Comparison of ENCODE assay signal across 14 cellular contexts in the genomic region with DNA sequence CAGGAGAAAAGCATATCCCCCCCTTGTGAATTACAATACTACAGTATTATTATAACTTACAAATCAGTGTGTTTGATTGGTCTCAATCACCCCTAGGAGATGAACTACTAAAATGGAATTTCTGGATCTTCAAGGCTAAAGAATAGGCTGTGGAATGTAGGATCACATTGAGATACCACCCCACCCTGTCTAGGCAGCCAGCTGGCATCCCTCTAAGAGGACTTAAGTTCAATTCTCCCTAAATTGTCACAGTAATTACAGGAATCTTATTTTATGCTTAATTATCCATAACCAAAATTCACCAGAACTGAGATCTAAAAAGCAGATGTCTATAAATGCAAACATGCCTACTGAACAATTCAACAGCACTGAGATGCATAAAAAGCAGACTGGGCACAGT. TPM values are rescaled to one million over a fixed set of nuclear protein-coding genes. Genes with fewer than 3 reads are reported as not detected.
A peak's percentile ranks its signal among the peaks of the same experiment; 100 is the strongest.
DNase-seq lines count a peak whose midpoint lies in the region; ATAC-seq and TF ChIP-seq lines count a peak whose summit lies in the region.
"Had no signal": no experiment of that assay in that cellular context is flagged by ENCODE, and none has a peak within 500 bp of the region (broad histone marks: within the 10 kb centered on the region; RNA-seq: fewer than 3 reads in every experiment).

No MANE protein-coding gene starts in this region.

- H3K27ac ChIP-seq in GM23338 (ENCODE audit: low read depth) (0 out of 2 replicates have a peak overlapping the region, but pooled peaks have one; percentile 13), aorta (ENCODE audit: low read depth in 1 of 2, low read length in 2 of 2) (no peak overlapping the region)

- H3K36me3 Mint-ChIP-seq in activated T-cell treated with anti-CD3 and anti-CD28 coated beads, Interleukin-2, amount 50 U/mL, for 72 hours (ENCODE audit: insufficient read depth in 2 of 2): peaks cover 0 to 6% of the 10 kb centered on the region in 2 donors
- peaks cover 16% of the 10 kb centered on the region for H3K36me3 Mint-ChIP-seq in GM23338 (ENCODE audit: low read depth)
- H3K36me3 Mint-ChIP-seq in naive thymus-derived CD8-positive, alpha-beta T cell: peaks cover 0 to 51% (median 3%) of the 10 kb centered on the region in 3 donors

- no peaks in the 10 kb centered on the region for H3K9me3 ChIP-seq in aorta (ENCODE audit: control insufficient read depth, low read length)

- H3K9me3 Mint-ChIP-seq in activated T-cell treated with anti-CD3 and anti-CD28 coated beads, Interleukin-2, amount 50 U/mL, for 72 hours: no peaks in the 10 kb centered on the region
- H3K9me3 Mint-ChIP-seq in GM23338: no peaks in the 10 kb centered on the region
- H3K9me3 Mint-ChIP-seq in naive thymus-derived CD8-positive, alpha-beta T cell: no peaks in the 10 kb centered on the region

- no peaks in the 10 kb centered on the region for H3K36me3 ChIP-seq in GM23338 (ENCODE audit: insufficient read depth)
- H3K36me3 ChIP-seq in aorta (ENCODE audit: control insufficient read depth in 1 of 2, insufficient read depth in 2 of 2, low read length in 1 of 2): no peaks in the 10 kb centered on the region

- TF ChIP-seq CTCF in GM23338 (conservative IDR thresholded peaks at IDR 0.05; ENCODE audit: low read depth in 2 of 2): no peak

- H3K4me3 ChIP-seq in GM23338 (no peak overlapping the region), aorta (ENCODE audit: low read length in 2 of 2) (no peak overlapping the region)

- H3K9me2 ChIP-seq in GM23338 (ENCODE audit: insufficient read depth): no peaks in the 10 kb centered on the region

- POLR2A ChIA-PET in naive thymus-derived CD8-positive, alpha-beta T cell (lab: Charles Lee): interaction anchor here (0.5 to 1.9 kb wide), 2 partner anchors 12 to 168 kb away, joined by 3 to 11 read pairs; partner anchors contain the start of gene AP1G1

- H3K4me1 ChIP-seq in GM23338 (ENCODE audit: insufficient read depth): no peaks in the 10 kb centered on the region
- no peaks in the 10 kb centered on the region for H3K4me1 ChIP-seq in aorta (ENCODE audit: control insufficient read depth in 1 of 2, insufficient read depth in 2 of 2, low read length in 2 of 2)

- no peak for ATAC-seq in activated T-cell treated with anti-CD3 and anti-CD28 coated beads, Interleukin-2, amount 50 U/mL, for 72 hours (replicated peaks in 1 of 2)
- ATAC-seq in GM23338 (no peak), aorta (ENCODE audit: low FRiP score) (no peak)
- ATAC-seq in naive thymus-derived CD8-positive, alpha-beta T cell: no peak
- ATAC-seq: Right ventricle myocardium inferior had no signal

- no peak overlapping the region for H2AFZ ChIP-seq in GM23338

- peaks cover 57% of the 10 kb centered on the region for H3K4me1 Mint-ChIP-seq in activated T-cell treated with anti-CD3 and anti-CD28 coated beads, Interleukin-2, amount 50 U/mL, for 72 hours (ENCODE audit: low read depth)
- no peaks in the 10 kb centered on the region for H3K4me1 Mint-ChIP-seq in GM23338
- peaks cover 19 to 68% (median 58%) of the 10 kb centered on the region in 4 donors for H3K4me1 Mint-ChIP-seq in naive thymus-derived CD8-positive, alpha-beta T cell

- H3K4me2 ChIP-seq in GM23338: no peak overlapping the region

- peaks cover 12% of the 10 kb centered on the region for H4K20me1 ChIP-seq in GM23338 (replicated peaks; ENCODE audit: insufficient read depth)

- no peaks in the 10 kb centered on the region for H3K27me3 Mint-ChIP-seq in activated T-cell treated with anti-CD3 and anti-CD28 coated beads, Interleukin-2, amount 50 U/mL, for 72 hours (ENCODE audit: low read depth)
- no peaks in the 10 kb centered on the region for H3K27me3 Mint-ChIP-seq in GM23338 (ENCODE audit: insufficient read depth, low read depth, poor library complexity)
- H3K27me3 Mint-ChIP-seq in naive thymus-derived CD8-positive, alpha-beta T cell: no peaks in the 10 kb centered on the region

- H3K27me3 ChIP-seq in GM23338 (ENCODE audit: insufficient read depth): no peaks in the 10 kb centered on the region
- H3K27me3 ChIP-seq in aorta (ENCODE audit: control insufficient read depth in 1 of 2, insufficient read depth in 2 of 2, low read length in 1 of 2): no peaks in the 10 kb centered on the region

- peaks cover 99% of the 10 kb centered on the region for H3K79me2 ChIP-seq in GM23338 (replicated peaks; ENCODE audit: insufficient read depth)

- no peaks in the 10 kb centered on the region for H3F3A ChIP-seq in GM23338 (replicated peaks; ENCODE audit: low read depth)

- intact Hi-C loops in aorta (cut with DNase I): no loop called here

- no peak for DNase-seq in activated T-cell treated with anti-CD3 and anti-CD28 coated beads, Interleukin-2, amount 50 U/mL, for 72 hours
- DNase-seq in activated T-cell treated with anti-CD3 and anti-CD28 coated beads, Interleukin-2, amount 50 U/mL, for 48 hours: no peak
- DNase-seq in GM23338 (ENCODE audit: low spot score): no peak
- DNase-seq in astrocyte of the hippocampus (ENCODE audit: low read depth, low spot score): peak; percentile 21
- DNase-seq in naive thymus-derived CD8-positive, alpha-beta T cell: no peak
- DNase-seq in NCI-H1105 (lab: John Stamatoyannopoulos, UW): no peak
- DNase-seq in aorta: no peak
- DNase-seq in RPMI8226: no peak
- DNase-seq: Karpas-422, NCI-H1930, NCI-H2171, NCI-H446 treated with DMSO at 0.1 percent for 48 hours, NCI-H774 had no signal

- H3K27ac Mint-ChIP-seq in activated T-cell treated with anti-CD3 and anti-CD28 coated beads, Interleukin-2, amount 50 U/mL, for 72 hours: peak overlapping the region; percentile 68
- H3K27ac Mint-ChIP-seq in GM23338: no peak overlapping the region
- H3K27ac Mint-ChIP-seq in naive thymus-derived CD8-positive, alpha-beta T cell: peak overlapping the region in 9 of 10 donors; percentile 0 to 85 (median 62)

- H3K4me3 Mint-ChIP-seq in activated T-cell treated with anti-CD3 and anti-CD28 coated beads, Interleukin-2, amount 50 U/mL, for 72 hours: no peak overlapping the region
- H3K4me3 Mint-ChIP-seq in GM23338: no peak overlapping the region
- peak overlapping the region in 5 of 10 donors; percentile 4 to 56 (median 18) for H3K4me3 Mint-ChIP-seq in naive thymus-derived CD8-positive, alpha-beta T cell

TF ChIP-seq in GM23338, 12 proteins besides CTCF, POLR2A, EP300 and RAD21 (continues in another document):
- TF ChIP-seq ZNF114 (CRISPR knock-in tag; IDR thresholded peaks at IDR 0.05): no peak
- no peak for TF ChIP-seq STAT1 (IDR thresholded peaks at IDR 0.05; ENCODE audit: unreplicated experiment)
- no peak for TF ChIP-seq NANOG (IDR thresholded peaks at IDR 0.05; ENCODE audit: borderline replicate concordance)
- no peak for TF ChIP-seq EZH2 (IDR thresholded peaks at IDR 0.05; ENCODE audit: low read depth, unreplicated experiment)
- no peak for TF ChIP-seq POLR2AphosphoS5 (IDR thresholded peaks at IDR 0.05; ENCODE audit: low read depth)
- TF ChIP-seq, protein P1, sequence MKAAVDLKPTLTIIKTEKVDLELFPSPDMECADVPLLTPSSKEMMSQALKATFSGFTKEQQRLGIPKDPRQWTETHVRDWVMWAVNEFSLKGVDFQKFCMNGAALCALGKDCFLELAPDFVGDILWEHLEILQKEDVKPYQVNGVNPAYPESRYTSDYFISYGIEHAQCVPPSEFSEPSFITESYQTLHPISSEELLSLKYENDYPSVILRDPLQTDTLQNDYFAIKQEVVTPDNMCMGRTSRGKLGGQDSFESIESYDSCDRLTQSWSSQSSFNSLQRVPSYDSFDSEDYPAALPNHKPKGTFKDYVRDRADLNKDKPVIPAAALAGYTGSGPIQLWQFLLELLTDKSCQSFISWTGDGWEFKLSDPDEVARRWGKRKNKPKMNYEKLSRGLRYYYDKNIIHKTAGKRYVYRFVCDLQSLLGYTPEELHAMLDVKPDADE (IDR thresholded peaks at IDR 0.05): no peak
- TF ChIP-seq, protein P2, sequence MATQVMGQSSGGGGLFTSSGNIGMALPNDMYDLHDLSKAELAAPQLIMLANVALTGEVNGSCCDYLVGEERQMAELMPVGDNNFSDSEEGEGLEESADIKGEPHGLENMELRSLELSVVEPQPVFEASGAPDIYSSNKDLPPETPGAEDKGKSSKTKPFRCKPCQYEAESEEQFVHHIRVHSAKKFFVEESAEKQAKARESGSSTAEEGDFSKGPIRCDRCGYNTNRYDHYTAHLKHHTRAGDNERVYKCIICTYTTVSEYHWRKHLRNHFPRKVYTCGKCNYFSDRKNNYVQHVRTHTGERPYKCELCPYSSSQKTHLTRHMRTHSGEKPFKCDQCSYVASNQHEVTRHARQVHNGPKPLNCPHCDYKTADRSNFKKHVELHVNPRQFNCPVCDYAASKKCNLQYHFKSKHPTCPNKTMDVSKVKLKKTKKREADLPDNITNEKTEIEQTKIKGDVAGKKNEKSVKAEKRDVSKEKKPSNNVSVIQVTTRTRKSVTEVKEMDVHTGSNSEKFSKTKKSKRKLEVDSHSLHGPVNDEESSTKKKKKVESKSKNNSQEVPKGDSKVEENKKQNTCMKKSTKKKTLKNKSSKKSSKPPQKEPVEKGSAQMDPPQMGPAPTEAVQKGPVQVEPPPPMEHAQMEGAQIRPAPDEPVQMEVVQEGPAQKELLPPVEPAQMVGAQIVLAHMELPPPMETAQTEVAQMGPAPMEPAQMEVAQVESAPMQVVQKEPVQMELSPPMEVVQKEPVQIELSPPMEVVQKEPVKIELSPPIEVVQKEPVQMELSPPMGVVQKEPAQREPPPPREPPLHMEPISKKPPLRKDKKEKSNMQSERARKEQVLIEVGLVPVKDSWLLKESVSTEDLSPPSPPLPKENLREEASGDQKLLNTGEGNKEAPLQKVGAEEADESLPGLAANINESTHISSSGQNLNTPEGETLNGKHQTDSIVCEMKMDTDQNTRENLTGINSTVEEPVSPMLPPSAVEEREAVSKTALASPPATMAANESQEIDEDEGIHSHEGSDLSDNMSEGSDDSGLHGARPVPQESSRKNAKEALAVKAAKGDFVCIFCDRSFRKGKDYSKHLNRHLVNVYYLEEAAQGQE (IDR thresholded peaks at IDR 0.05; ENCODE audit: unreplicated experiment): no peak
- TF ChIP-seq JUNB (IDR thresholded peaks at IDR 0.05; ENCODE audit: unreplicated experiment): no peak

RNA-seq across cellular contexts. Expression of gene AP1G1, which starts 12.1 kb away (rescaled TPM):
- 10 to 100 TPM; 83.2 to 87.0 TPM for total RNA-seq in activated T-cell treated with anti-CD3 and anti-CD28 coated beads, Interleukin-2, amount 50 U/mL, for 72 hours
- 65.9 and 73.3 TPM in 2 replicates for total RNA-seq in GM23338 (2014; rRNA removed; shearing (Covaris generic))
- 13.1 and 16.3 TPM in 2 replicates for polyA plus RNA-seq in GM23338 (2016; fragmentation: Nextera tagmentation; extraction: Ambion mirVana)
- 100 to 1,000 TPM; 107 to 110 TPM for total RNA-seq in naive thymus-derived CD8-positive, alpha-beta T cell
- 1 to 10 TPM; 6.2 to 9.5 (median 9.1) TPM for polyA plus RNA-seq in naive thymus-derived CD8-positive, alpha-beta T cell
- 10 to 100 TPM; 72.3 to 87.7 TPM for total RNA-seq in aorta
- 10 to 100 TPM; 12.4 to 24.1 TPM for polyA plus RNA-seq in aorta

RNA-seq across cellular contexts. Expression of gene ATXN1L, which starts 49.3 kb away (rescaled TPM):
- 10 to 100 TPM; 21.7 to 25.8 TPM for total RNA-seq in activated T-cell treated with anti-CD3 and anti-CD28 coated beads, Interleukin-2, amount 50 U/mL, for 72 hours
- 22.1 and 23.7 TPM in 2 replicates for total RNA-seq in GM23338 (2014; rRNA removed; shearing (Covaris generic))
- 7.5 and 8.5 TPM in 2 replicates for polyA plus RNA-seq in GM23338 (2016; fragmentation: Nextera tagmentation; extraction: Ambion mirVana)
- 10 to 100 TPM; 34.2 to 35.6 TPM for total RNA-seq in naive thymus-derived CD8-positive, alpha-beta T cell
- 1 to 10 TPM; 4.8 to 8.5 (median 7.5) TPM for polyA plus RNA-seq in naive thymus-derived CD8-positive, alpha-beta T cell
- total RNA-seq in aorta: 10 to 100 TPM; 30.4 to 31.2 TPM
- 10 to 100 TPM in 1 of 2 donors, 1 to 10 TPM in 1; 7.9 to 10.8 TPM for polyA plus RNA-seq in aorta
